In the genomic region with DNA sequence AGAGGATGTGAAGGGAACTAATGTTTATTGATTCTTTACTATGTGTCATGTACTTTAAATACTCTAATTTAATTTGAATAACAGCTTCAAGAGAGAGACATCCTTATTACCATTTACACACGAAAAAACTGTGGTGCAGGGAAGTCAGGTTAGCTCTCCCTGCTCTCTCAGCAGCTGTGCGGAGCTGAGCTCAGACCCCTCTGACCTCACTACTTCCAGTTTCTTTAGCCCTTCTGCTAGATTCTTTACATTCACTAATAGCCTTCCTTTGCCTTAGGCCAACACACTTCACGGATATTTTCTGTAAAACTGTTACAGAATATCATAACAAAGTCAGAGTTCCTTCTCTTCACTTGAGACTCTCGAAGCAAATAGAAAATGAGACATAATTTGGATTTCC, we compare ENCODE assay signal across 20 cellular contexts.
"Had no signal": no experiment of that assay in that cellular context is flagged by ENCODE, and none has a peak within 500 bp of the region (broad histone marks: within the 10 kb centered on the region; RNA-seq: fewer than 3 reads in every experiment).

No MANE protein-coding gene starts in this region.

- DNase-seq: cerebellar nuclear complex; effector CD4-positive, alpha-beta T cell; endodermal cell; heart left ventricle; hippocampal formation; kidney glomerular epithelial cell; natural killer cell; ovary; sigmoid colon; stimulated activated CD4-positive, alpha-beta T cell treated with anti-CD3 and anti-CD28 coated beads, Interleukin-2, amount 100 ng/mL, for 24 hours; stimulated activated CD4-positive, alpha-beta T cell treated with anti-CD3 and anti-CD28 coated beads, Interleukin-4, amount 100 ng/mL, for 4 hours; stimulated activated naive B cell treated with anti-CD40 and anti-IgM and Interleukin-4, amounts not matched to agents 10 μg/mL and 1 μg/mL and 100 μg/mL, for 72 hours; stomach; substantia nigra; transverse colon had no signal

- H3K9me3 Mint-ChIP-seq: endodermal cell; natural killer cell; stimulated activated naive B cell treated with anti-CD40 and anti-IgM and Interleukin-4, amounts not matched to agents 10 μg/mL and 1 μg/mL and 100 μg/mL, for 72 hours had no signal

- H3K9me3 ChIP-seq: heart left ventricle, ovary, right atrium auricular region, sigmoid colon, stomach, thoracic aorta, transverse colon had no signal

- H3K4me1 ChIP-seq: heart left ventricle, right atrium auricular region, sigmoid colon, stomach, transverse colon had no signal

- H3K36me3 Mint-ChIP-seq: mesothelial cell of epicardium; natural killer cell; stimulated activated naive B cell treated with anti-CD40 and anti-IgM and Interleukin-4, amounts not matched to agents 10 μg/mL and 1 μg/mL and 100 μg/mL, for 72 hours had no signal

- H3K27ac Mint-ChIP-seq: endodermal cell; mesothelial cell of epicardium; natural killer cell; stimulated activated naive B cell treated with anti-CD40 and anti-IgM and Interleukin-4, amounts not matched to agents 10 μg/mL and 1 μg/mL and 100 μg/mL, for 72 hours had no signal

- H3K27ac ChIP-seq: coronary artery, heart left ventricle, ovary, right atrium auricular region, sigmoid colon, skin epidermis, stomach, thoracic aorta, transverse colon had no signal

- H3K4me3 Mint-ChIP-seq: endodermal cell; mesothelial cell of epicardium; natural killer cell; stimulated activated naive B cell treated with anti-CD40 and anti-IgM and Interleukin-4, amounts not matched to agents 10 μg/mL and 1 μg/mL and 100 μg/mL, for 72 hours had no signal

- H3K4me3 ChIP-seq: coronary artery, heart left ventricle, ovary, right atrium auricular region, sigmoid colon, skin epidermis, stomach, thoracic aorta, transverse colon had no signal

- H3K36me3 ChIP-seq: heart left ventricle, ovary, right atrium auricular region, sigmoid colon, stomach, thoracic aorta, transverse colon had no signal

- H3K27me3 ChIP-seq: heart left ventricle, ovary, right atrium auricular region, sigmoid colon, stomach, transverse colon had no signal

- H3K27me3 Mint-ChIP-seq: stimulated activated naive B cell treated with anti-CD40 and anti-IgM and Interleukin-4, amounts not matched to agents 10 μg/mL and 1 μg/mL and 100 μg/mL, for 72 hours had no signal

- H3K4me1 Mint-ChIP-seq: endodermal cell; stimulated activated naive B cell treated with anti-CD40 and anti-IgM and Interleukin-4, amounts not matched to agents 10 μg/mL and 1 μg/mL and 100 μg/mL, for 72 hours had no signal
